Comparison of ENCODE assay signal across 8 cellular contexts in the genomic region with DNA sequence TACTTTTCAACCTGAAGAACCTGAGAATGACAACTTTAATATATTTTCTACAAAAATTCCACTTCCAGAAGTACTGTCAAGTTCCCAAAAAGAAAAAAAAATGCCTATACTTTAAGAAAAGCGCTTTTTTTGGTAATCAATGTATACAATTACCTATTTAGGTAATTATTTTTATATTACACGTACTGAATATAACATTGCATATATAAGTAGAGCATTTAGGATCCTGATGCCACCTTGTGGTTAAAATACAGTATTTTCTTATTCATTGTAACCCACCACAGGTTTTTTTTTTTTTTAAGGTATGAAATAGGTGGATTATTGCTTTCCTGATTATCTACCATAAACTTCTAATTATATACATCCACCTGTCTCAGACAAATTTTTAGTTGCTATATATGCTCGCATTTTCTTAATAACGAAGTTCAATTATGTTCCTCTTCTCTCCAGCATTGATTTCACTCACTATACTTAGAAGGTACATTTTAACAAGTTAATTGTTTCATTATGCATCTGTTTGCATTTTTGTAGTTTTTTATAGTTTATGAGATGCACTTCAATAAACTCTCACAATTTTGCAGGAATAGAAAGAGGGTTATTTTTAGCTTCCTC. TPM values are rescaled to one million over a fixed set of nuclear protein-coding genes. Genes with fewer than 3 reads are reported as not detected.
DNase-seq lines count a peak whose midpoint lies in the region; ATAC-seq lines count a peak whose summit lies in the region.

No MANE protein-coding gene starts in this region.

- H3K4me3 ChIP-seq in mesendoderm (ENCODE audit: low read length), result no peak overlapping the region

- no peak overlapping the region for H2AK5ac ChIP-seq in mesendoderm (ENCODE audit: low read length)

- H3K56ac ChIP-seq in mesendoderm (ENCODE audit: low read length), result no peak overlapping the region

- H3K4ac ChIP-seq in mesendoderm (ENCODE audit: low read depth, low read length), result no peak overlapping the region

- no peak overlapping the region for H4K8ac ChIP-seq in mesendoderm (ENCODE audit: low read depth, low read length)

- no peak overlapping the region for H2BK120ac ChIP-seq in mesendoderm (ENCODE audit: low read depth, low read length)

- no peak overlapping the region for H3K9ac ChIP-seq in mesendoderm (ENCODE audit: low read length)

- H3K23ac ChIP-seq in mesendoderm (ENCODE audit: low read length), result no peak overlapping the region

- WGBS in mesendoderm (ENCODE audit: extremely low coverage, insufficient coverage, low lambda C conversion rate), result no CpG with 5 or more reads among the region's 4 CpGs

- no peaks in the 10 kb centered on the region for H3K79me1 ChIP-seq in mesendoderm (ENCODE audit: low read length)

- H2BK15ac ChIP-seq in mesendoderm (replicated peaks; ENCODE audit: low read depth), result no peak overlapping the region

- DNase-seq in SIG-M5 treated with dmso at 0.1 percent for 504 hours (lab: John Stamatoyannopoulos, UW; ENCODE audit: unreplicated experiment) (peak; percentile 13), SIG-M5 (lab: John Stamatoyannopoulos, UW) (no peak), Kasumi-1 (lab: John Stamatoyannopoulos, UW) (peak; percentile 32 to 68), amniotic epithelial cell (ENCODE audit: low read depth) (peak; percentile 32), mesendoderm (peak; percentile 24), cerebellar cortex (ENCODE audit: low spot score) (no peak)
- DNase-seq in activated CD4-positive, alpha-beta T cell treated with anti-CD3 and anti-CD28 coated beads, Interleukin-2, amount 50 U/mL, for 48 hours, result no peak

- H3K27ac ChIP-seq in mesendoderm (ENCODE audit: low read depth, low read length), result no peak overlapping the region

- no peaks in the 10 kb centered on the region for H3K27me3 ChIP-seq in mesendoderm (ENCODE audit: insufficient read depth, low read length, poor library complexity)

- no peak for ATAC-seq in HG03139 (IDR thresholded peaks at IDR 0.05; ENCODE audit: unreplicated experiment)

- no peak overlapping the region for H3K4me2 ChIP-seq in mesendoderm (ENCODE audit: low read length)

- H3K79me2 ChIP-seq in mesendoderm (ENCODE audit: control insufficient read depth, insufficient read depth, low read length), result no peaks in the 10 kb centered on the region

- no peaks in the 10 kb centered on the region for H3K36me3 ChIP-seq in mesendoderm (ENCODE audit: control insufficient read depth, insufficient read depth, low read length)

- H3K18ac ChIP-seq in mesendoderm (ENCODE audit: low read length), result no peak overlapping the region

- H2BK5ac ChIP-seq in mesendoderm (ENCODE audit: low read length), result no peak overlapping the region

- H4K5ac ChIP-seq in mesendoderm (ENCODE audit: low read length), result no peak overlapping the region

- H3K4me1 ChIP-seq in mesendoderm (ENCODE audit: control insufficient read depth, low read depth, low read length), result no peaks in the 10 kb centered on the region

RNA-seq across cellular contexts. Expression of gene MAP9, which starts 5.2 kb away (rescaled TPM):
- polyA plus RNA-seq in mesendoderm (2013, experiment 1 of 2), result 22.5 TPM
- polyA plus RNA-seq in mesendoderm (2013, experiment 2 of 2), result 23.0 TPM

Comparison
In these comparisons a context has a peak if more than half of its experiments do, and no peak if none do; other contexts are left out.
1. DNase-seq: peak in SIG-M5 treated with dmso at 0.1 percent for 504 hours (single experiment), Kasumi-1 (2 of 2), amniotic epithelial cell (single experiment) and mesendoderm (single experiment); none in SIG-M5 (single experiment), activated CD4-positive, alpha-beta T cell treated with anti-CD3 and anti-CD28 coated beads, Interleukin-2, amount 50 U/mL, for 48 hours (0 of 2) and cerebellar cortex (single experiment).